ENCODE assay signal across 1 cellular context in the genomic region with DNA sequence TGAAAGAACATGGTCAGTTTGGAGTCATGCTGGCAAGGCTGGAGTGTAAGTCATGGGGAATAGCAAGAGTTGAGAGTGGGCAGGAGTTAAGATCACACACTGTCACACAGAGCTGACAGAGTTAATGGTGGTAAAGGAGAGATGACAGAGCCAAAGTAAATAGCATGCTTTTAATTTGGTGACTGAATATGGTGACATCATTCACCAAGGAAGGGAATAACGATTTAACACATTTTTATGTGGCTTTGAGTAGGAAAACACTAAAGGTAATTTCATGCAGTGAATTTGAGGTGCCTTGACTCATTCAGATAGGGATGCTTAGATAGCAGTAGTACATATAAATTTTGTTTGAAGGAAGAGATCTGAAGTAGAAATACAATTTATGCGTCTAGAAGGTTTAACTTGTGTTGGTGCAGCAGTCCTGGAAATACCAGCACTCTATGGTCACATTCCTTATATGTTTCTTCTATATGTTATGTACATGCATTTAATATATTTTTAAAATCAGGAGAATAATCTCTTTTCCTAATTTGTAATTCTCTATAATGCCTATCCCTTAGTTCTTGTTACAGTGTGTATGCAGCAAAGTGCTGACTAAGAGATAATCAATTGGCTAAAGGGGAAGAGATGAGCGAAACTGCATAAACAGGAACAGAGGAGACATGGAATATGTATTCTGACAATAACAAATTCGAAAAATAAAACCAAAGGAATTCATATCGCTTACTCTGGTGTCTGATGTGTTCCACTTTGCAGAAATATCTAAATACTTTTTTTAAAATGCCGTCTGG.
A peak's percentile ranks its signal among the peaks of the same experiment; 100 is the strongest.
TF ChIP-seq lines count a peak whose summit lies in the region.

No MANE protein-coding gene starts in this region.

TF ChIP-seq in HEK293, 187 proteins besides CTCF, POLR2A, EP300 and RAD21 (continued from another document and continues in another):
- TF ChIP-seq, protein P1, sequence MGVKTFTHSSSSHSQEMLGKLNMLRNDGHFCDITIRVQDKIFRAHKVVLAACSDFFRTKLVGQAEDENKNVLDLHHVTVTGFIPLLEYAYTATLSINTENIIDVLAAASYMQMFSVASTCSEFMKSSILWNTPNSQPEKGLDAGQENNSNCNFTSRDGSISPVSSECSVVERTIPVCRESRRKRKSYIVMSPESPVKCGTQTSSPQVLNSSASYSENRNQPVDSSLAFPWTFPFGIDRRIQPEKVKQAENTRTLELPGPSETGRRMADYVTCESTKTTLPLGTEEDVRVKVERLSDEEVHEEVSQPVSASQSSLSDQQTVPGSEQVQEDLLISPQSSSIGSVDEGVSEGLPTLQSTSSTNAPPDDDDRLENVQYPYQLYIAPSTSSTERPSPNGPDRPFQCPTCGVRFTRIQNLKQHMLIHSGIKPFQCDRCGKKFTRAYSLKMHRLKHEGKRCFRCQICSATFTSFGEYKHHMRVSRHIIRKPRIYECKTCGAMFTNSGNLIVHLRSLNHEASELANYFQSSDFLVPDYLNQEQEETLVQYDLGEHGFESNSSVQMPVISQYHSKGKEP (tag by site-specific recombination; IDR thresholded peaks at IDR 0.05) = peak; percentile 67
- TF ChIP-seq SETDB1 (IDR thresholded peaks at IDR 0.05; ENCODE audit: insufficient read length, low read length) (no peak), YY2 (tag by site-specific recombination; IDR thresholded peaks at IDR 0.05) (peak; percentile 43; the same call in 1 of the 2 replicates), ZNF335 (tag by site-specific recombination; conservative IDR thresholded peaks at IDR 0.05) (peak; percentile 17; the same call in 1 of the 2 replicates), ZNF202 (tag by site-specific recombination; IDR thresholded peaks at IDR 0.05; ENCODE audit: borderline replicate concordance) (no peak), GLIS2 (tag by site-specific recombination; IDR thresholded peaks at IDR 0.05) (no peak), ZNF623 (tag by site-specific recombination; IDR thresholded peaks at IDR 0.05) (no peak; the same call in 1 of the 2 replicates), ZNF366 (tag by site-specific recombination; conservative IDR thresholded peaks at IDR 0.05) (peak; percentile 83), ZNF157 (tag by site-specific recombination; IDR thresholded peaks at IDR 0.05) (no peak), ZNF138 (tag by site-specific recombination; IDR thresholded peaks at IDR 0.05; ENCODE audit: borderline replicate concordance) (no peak), ZNF2 (tag by site-specific recombination; IDR thresholded peaks at IDR 0.05) (peak; percentile 88), ZNF302 (tag by site-specific recombination; IDR thresholded peaks at IDR 0.05; ENCODE audit: low read depth) (no peak), ZFP69B (tag by site-specific recombination; IDR thresholded peaks at IDR 0.05) (peak; percentile 84; the same call in 1 of the 2 replicates), GLI2 (tag by site-specific recombination; IDR thresholded peaks at IDR 0.05; ENCODE audit: borderline replicate concordance, low read depth) (peak; percentile 64; the same call in 1 of the 2 replicates), ZBTB8A (tag by site-specific recombination; IDR thresholded peaks at IDR 0.05) (no peak), KLF7 (tag by site-specific recombination; IDR thresholded peaks at IDR 0.05; ENCODE audit: borderline replicate concordance) (no peak), ZXDB (tag by site-specific recombination; IDR thresholded peaks at IDR 0.05) (peak; percentile 60), ZNF114 (tag by site-specific recombination; IDR thresholded peaks at IDR 0.05) (no peak), ZNF211 (tag by site-specific recombination; IDR thresholded peaks at IDR 0.05; ENCODE audit: low read depth) (no peak), HOXD13 (CRISPR knock-in tag; IDR thresholded peaks at IDR 0.05; ENCODE audit: borderline replicate concordance) (no peak), ZNF768 (tag by site-specific recombination; IDR thresholded peaks at IDR 0.05) (no peak), ZNF248 (tag by site-specific recombination; IDR thresholded peaks at IDR 0.05) (no peak), ZNF354C (tag by site-specific recombination; IDR thresholded peaks at IDR 0.05; ENCODE audit: borderline replicate concordance, low read depth) (no peak), TCF7L2 (IDR thresholded peaks at IDR 0.05; ENCODE audit: borderline replicate concordance, low read depth, low read length) (no peak), ZBTB20 (tag by site-specific recombination; IDR thresholded peaks at IDR 0.05) (no peak), ZNF571 (tag by site-specific recombination; IDR thresholded peaks at IDR 0.05) (no peak)
- TF ChIP-seq, protein P2, sequence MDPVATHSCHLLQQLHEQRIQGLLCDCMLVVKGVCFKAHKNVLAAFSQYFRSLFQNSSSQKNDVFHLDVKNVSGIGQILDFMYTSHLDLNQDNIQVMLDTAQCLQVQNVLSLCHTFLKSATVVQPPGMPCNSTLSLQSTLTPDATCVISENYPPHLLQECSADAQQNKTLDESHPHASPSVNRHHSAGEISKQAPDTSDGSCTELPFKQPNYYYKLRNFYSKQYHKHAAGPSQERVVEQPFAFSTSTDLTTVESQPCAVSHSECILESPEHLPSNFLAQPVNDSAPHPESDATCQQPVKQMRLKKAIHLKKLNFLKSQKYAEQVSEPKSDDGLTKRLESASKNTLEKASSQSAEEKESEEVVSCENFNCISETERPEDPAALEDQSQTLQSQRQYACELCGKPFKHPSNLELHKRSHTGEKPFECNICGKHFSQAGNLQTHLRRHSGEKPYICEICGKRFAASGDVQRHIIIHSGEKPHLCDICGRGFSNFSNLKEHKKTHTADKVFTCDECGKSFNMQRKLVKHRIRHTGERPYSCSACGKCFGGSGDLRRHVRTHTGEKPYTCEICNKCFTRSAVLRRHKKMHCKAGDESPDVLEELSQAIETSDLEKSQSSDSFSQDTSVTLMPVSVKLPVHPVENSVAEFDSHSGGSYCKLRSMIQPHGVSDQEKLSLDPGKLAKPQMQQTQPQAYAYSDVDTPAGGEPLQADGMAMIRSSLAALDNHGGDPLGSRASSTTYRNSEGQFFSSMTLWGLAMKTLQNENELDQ (tag by site-specific recombination; IDR thresholded peaks at IDR 0.05; ENCODE audit: low read depth) = no peak
- TF ChIP-seq, protein P3, sequence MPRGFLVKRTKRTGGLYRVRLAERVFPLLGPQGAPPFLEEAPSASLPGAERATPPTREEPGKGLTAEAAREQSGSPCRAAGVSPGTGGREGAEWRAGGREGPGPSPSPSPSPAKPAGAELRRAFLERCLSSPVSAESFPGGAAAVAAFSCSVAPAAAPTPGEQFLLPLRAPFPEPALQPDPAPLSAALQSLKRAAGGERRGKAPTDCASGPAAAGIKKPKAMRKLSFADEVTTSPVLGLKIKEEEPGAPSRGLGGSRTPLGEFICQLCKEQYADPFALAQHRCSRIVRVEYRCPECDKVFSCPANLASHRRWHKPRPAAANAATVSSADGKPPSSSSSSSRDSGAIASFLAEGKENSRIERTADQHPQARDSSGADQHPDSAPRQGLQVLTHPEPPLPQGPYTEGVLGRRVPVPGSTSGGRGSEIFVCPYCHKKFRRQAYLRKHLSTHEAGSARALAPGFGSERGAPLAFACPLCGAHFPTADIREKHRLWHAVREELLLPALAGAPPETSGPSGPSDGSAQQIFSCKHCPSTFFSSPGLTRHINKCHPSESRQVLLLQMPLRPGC (tag by site-specific recombination; IDR thresholded peaks at IDR 0.05) = peak; percentile 95
- TF ChIP-seq, protein P4, sequence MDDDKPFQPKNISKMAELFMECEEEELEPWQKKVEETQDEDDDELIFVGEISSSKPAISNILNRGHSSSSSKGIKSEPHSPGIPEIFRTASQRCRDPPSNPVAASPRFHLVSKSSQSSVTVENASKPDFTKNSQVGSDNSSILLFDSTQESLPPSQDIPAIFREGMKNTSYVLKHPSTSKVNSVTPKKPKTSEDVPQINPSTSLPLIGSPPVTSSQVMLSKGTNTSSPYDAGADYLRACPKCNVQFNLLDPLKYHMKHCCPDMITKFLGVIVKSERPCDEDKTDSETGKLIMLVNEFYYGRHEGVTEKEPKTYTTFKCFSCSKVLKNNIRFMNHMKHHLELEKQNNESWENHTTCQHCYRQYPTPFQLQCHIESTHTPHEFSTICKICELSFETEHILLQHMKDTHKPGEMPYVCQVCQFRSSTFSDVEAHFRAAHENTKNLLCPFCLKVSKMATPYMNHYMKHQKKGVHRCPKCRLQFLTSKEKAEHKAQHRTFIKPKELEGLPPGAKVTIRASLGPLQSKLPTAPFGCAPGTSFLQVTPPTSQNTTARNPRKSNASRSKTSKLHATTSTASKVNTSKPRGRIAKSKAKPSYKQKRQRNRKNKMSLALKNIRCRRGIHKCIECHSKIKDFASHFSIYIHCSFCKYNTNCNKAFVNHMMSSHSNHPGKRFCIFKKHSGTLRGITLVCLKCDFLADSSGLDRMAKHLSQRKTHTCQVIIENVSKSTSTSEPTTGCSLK (tag by site-specific recombination; IDR thresholded peaks at IDR 0.05) = no peak
- TF ChIP-seq, protein P5, sequence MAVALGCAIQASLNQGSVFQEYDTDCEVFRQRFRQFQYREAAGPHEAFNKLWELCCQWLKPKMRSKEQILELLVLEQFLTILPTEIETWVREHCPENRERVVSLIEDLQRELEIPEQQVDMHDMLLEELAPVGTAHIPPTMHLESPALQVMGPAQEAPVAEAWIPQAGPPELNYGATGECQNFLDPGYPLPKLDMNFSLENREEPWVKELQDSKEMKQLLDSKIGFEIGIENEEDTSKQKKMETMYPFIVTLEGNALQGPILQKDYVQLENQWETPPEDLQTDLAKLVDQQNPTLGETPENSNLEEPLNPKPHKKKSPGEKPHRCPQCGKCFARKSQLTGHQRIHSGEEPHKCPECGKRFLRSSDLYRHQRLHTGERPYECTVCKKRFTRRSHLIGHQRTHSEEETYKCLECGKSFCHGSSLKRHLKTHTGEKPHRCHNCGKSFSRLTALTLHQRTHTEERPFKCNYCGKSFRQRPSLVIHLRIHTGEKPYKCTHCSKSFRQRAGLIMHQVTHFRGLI (tag by site-specific recombination; IDR thresholded peaks at IDR 0.05) = no peak
- TF ChIP-seq, protein P6, sequence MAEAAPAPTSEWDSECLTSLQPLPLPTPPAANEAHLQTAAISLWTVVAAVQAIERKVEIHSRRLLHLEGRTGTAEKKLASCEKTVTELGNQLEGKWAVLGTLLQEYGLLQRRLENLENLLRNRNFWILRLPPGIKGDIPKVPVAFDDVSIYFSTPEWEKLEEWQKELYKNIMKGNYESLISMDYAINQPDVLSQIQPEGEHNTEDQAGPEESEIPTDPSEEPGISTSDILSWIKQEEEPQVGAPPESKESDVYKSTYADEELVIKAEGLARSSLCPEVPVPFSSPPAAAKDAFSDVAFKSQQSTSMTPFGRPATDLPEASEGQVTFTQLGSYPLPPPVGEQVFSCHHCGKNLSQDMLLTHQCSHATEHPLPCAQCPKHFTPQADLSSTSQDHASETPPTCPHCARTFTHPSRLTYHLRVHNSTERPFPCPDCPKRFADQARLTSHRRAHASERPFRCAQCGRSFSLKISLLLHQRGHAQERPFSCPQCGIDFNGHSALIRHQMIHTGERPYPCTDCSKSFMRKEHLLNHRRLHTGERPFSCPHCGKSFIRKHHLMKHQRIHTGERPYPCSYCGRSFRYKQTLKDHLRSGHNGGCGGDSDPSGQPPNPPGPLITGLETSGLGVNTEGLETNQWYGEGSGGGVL (tag by site-specific recombination; IDR thresholded peaks at IDR 0.05) = peak; percentile 44
- TF ChIP-seq, protein P7, sequence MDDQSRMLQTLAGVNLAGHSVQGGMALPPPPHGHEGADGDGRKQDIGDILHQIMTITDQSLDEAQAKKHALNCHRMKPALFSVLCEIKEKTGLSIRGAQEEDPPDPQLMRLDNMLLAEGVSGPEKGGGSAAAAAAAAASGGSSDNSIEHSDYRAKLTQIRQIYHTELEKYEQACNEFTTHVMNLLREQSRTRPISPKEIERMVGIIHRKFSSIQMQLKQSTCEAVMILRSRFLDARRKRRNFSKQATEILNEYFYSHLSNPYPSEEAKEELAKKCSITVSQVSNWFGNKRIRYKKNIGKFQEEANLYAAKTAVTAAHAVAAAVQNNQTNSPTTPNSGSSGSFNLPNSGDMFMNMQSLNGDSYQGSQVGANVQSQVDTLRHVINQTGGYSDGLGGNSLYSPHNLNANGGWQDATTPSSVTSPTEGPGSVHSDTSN (CRISPR knock-in tag; IDR thresholded peaks at IDR 0.05) = no peak
- TF ChIP-seq, protein P8, sequence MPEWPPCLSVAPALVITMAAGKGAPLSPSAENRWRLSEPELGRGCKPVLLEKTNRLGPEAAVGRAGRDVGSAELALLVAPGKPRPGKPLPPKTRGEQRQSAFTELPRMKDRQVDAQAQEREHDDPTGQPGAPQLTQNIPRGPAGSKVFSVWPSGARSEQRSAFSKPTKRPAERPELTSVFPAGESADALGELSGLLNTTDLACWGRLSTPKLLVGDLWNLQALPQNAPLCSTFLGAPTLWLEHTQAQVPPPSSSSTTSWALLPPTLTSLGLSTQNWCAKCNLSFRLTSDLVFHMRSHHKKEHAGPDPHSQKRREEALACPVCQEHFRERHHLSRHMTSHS (tag by site-specific recombination; IDR thresholded peaks at IDR 0.05) = no peak
- TF ChIP-seq, protein P9, sequence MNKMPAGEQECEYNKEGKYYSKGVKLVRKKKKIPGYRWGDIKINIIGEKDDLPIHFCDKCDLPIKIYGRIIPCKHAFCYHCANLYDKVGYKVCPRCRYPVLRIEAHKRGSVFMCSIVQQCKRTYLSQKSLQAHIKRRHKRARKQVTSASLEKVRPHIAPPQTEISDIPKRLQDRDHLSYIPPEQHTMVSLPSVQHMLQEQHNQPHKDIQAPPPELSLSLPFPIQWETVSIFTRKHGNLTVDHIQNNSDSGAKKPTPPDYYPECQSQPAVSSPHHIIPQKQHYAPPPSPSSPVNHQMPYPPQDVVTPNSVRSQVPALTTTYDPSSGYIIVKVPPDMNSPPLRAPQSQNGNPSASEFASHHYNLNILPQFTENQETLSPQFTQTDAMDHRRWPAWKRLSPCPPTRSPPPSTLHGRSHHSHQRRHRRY (tag by site-specific recombination; IDR thresholded peaks at IDR 0.05) = no peak
- TF ChIP-seq, protein P10, sequence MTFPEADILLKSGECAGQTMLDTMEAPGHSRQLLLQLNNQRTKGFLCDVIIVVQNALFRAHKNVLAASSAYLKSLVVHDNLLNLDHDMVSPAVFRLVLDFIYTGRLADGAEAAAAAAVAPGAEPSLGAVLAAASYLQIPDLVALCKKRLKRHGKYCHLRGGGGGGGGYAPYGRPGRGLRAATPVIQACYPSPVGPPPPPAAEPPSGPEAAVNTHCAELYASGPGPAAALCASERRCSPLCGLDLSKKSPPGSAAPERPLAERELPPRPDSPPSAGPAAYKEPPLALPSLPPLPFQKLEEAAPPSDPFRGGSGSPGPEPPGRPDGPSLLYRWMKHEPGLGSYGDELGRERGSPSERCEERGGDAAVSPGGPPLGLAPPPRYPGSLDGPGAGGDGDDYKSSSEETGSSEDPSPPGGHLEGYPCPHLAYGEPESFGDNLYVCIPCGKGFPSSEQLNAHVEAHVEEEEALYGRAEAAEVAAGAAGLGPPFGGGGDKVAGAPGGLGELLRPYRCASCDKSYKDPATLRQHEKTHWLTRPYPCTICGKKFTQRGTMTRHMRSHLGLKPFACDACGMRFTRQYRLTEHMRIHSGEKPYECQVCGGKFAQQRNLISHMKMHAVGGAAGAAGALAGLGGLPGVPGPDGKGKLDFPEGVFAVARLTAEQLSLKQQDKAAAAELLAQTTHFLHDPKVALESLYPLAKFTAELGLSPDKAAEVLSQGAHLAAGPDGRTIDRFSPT (tag by site-specific recombination; IDR thresholded peaks at IDR 0.05) = peak; percentile 94
- TF ChIP-seq, protein P11, sequence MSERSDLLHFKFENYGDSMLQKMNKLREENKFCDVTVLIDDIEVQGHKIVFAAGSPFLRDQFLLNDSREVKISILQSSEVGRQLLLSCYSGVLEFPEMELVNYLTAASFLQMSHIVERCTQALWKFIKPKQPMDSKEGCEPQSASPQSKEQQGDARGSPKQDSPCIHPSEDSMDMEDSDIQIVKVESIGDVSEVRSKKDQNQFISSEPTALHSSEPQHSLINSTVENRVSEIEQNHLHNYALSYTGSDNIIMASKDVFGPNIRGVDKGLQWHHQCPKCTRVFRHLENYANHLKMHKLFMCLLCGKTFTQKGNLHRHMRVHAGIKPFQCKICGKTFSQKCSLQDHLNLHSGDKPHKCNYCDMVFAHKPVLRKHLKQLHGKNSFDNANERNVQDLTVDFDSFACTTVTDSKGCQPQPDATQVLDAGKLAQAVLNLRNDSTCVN (tag by site-specific recombination; optimal IDR thresholded peaks at IDR 0.05) = no peak
